ENCODE assay signal across 27 cellular contexts in genomic region chr9:30851600-30851999, GRCh38.
"Had no signal": no experiment of that assay in that cellular context is flagged by ENCODE, and none has a peak within 500 bp of the region (broad histone marks: within the 10 kb centered on the region; RNA-seq: fewer than 3 reads in every experiment).

No MANE protein-coding gene starts in this region.

- H3K36me3 Mint-ChIP-seq: natural killer cell had no signal

- H3K27me3 ChIP-seq: colonic mucosa, gastrocnemius medialis, heart left ventricle, hepatocyte, right atrium auricular region, stomach, thyroid gland had no signal

- H3K9ac ChIP-seq: parathyroid adenoma had no signal

- H2AFZ ChIP-seq: hepatocyte, parathyroid adenoma had no signal

- H3K4me3 ChIP-seq: colonic mucosa, gastrocnemius medialis, heart left ventricle, hepatocyte, lower lobe of right lung, right atrium auricular region, smooth muscle cell, stomach, thyroid gland had no signal

- H3K9me3 ChIP-seq: colonic mucosa, gastrocnemius medialis, heart left ventricle, right atrium auricular region, thyroid gland had no signal

- H3K79me2 ChIP-seq: hepatocyte, parathyroid adenoma had no signal

- H3K27ac ChIP-seq: colonic mucosa, epithelial cell of prostate, gastrocnemius medialis, heart left ventricle, hepatocyte, lower lobe of right lung, parathyroid adenoma, right atrium auricular region, stomach, thyroid gland had no signal

- H3K36me3 ChIP-seq: colonic mucosa, gastrocnemius medialis, heart left ventricle, lower lobe of right lung, right atrium auricular region, stomach, thyroid gland had no signal

- H3K4me2 ChIP-seq: hepatocyte, smooth muscle cell had no signal

- DNase-seq: colonic mucosa; effector CD8-positive, alpha-beta T cell; endodermal cell; foreskin fibroblast; gastrocnemius medialis; heart left ventricle; left ventricle myocardium superior; lower lobe of right lung; natural killer cell; stimulated activated CD4-positive, alpha-beta T cell treated with anti-CD3 and anti-CD28 coated beads, Interleukin-12 subunit alpha, Interleukin-12 subunit beta, amount 100 ng/mL, for 4 hours; stimulated activated CD4-positive, alpha-beta T cell treated with anti-CD3 and anti-CD28 coated beads, Interleukin-1b, Interleukin-23, amount 100 ng/mL, for 48 hours; stimulated activated CD4-positive, alpha-beta T cell treated with anti-CD3 and anti-CD28 coated beads, Interleukin-4, amount 100 ng/mL, for 1 hour; stimulated activated CD8-positive, alpha-beta memory T cell treated with anti-CD3 and anti-CD28 coated beads, Interleukin-4, amount 100 ng/mL, for 48 hours; stimulated activated naive CD4-positive, alpha-beta T cell treated with Interleukin-2 at 50 U/mL for 16 hours; stomach; thyroid gland; trophoblast cell had no signal

- H3K4me1 ChIP-seq: colonic mucosa, gastrocnemius medialis, heart left ventricle, lower lobe of right lung, parathyroid adenoma, right atrium auricular region, stomach, thyroid gland had no signal

- H3K4me3 Mint-ChIP-seq: dendritic cell treated with granulocyte-macrophage colony-stimulating factor and Interleukin-4, amounts not matched to agents 40 ng/mL and 50 ng/mL, for 4 days; endodermal cell; natural killer cell had no signal

- H3K27ac Mint-ChIP-seq: dendritic cell treated with granulocyte-macrophage colony-stimulating factor and Interleukin-4, amounts not matched to agents 40 ng/mL and 50 ng/mL, for 4 days; endodermal cell; natural killer cell; progenitor cell of endocrine pancreas had no signal

- ATAC-seq: esophagus mucosa, gastrocnemius medialis, heart left ventricle, left ventricle myocardium superior, lower lobe of right lung, natural killer cell, sciatic nerve had no signal

- H3K9me3 Mint-ChIP-seq: dendritic cell treated with granulocyte-macrophage colony-stimulating factor and Interleukin-4, amounts not matched to agents 40 ng/mL and 50 ng/mL, for 4 days had no signal

- H3K4me1 Mint-ChIP-seq: endodermal cell, natural killer cell had no signal

- H3K27me3 Mint-ChIP-seq: dendritic cell treated with granulocyte-macrophage colony-stimulating factor and Interleukin-4, amounts not matched to agents 40 ng/mL and 50 ng/mL, for 4 days; progenitor cell of endocrine pancreas had no signal

- FAIRE-seq: keratinocyte had no signal
